11 cellular contexts compared by ENCODE assay signal in genomic region chr3:112134335-112135124, GRCh38. TPM values are rescaled to one million over a fixed set of nuclear protein-coding genes. Genes with fewer than 3 reads are reported as not detected.
DNase-seq lines count a peak whose midpoint lies in the region; ATAC-seq and TF ChIP-seq lines count a peak whose summit lies in the region.
"Had no signal": no experiment of that assay in that cellular context is flagged by ENCODE, and none has a peak within 500 bp of the region (broad histone marks: within the 10 kb centered on the region; RNA-seq: fewer than 3 reads in every experiment).

No MANE protein-coding gene starts in this region.

- H3F3A ChIP-seq in Loucy (ENCODE audit: low read depth) = no peaks in the 10 kb centered on the region

- no peaks in the 10 kb centered on the region for H3K27me3 ChIP-seq in GM06990 (replicated peaks; ENCODE audit: control insufficient read depth, insufficient read depth, low read length)
- H3K27me3 ChIP-seq in Loucy (ENCODE audit: insufficient read depth, low read length, poor library complexity, severe bottlenecking) = no peaks in the 10 kb centered on the region
- H3K27me3 ChIP-seq: hepatocyte had no signal

- peak; percentile 33 for ATAC-seq in activated T-helper 17 cell treated with anti-CD3 and anti-CD28 coated beads, Interleukin-2, amount 50 U/mL, for 72 hours (replicated peaks)
- ATAC-seq in HG02678 (IDR thresholded peaks at IDR 0.05; ENCODE audit: unreplicated experiment) = no peak
- ATAC-seq: natural killer cell treated with Interleukin-12 subunit alpha and Interleukin-12 subunit beta and Interleukin-15 and Interleukin-18, amount 100 ng/mL, for 72 hours had no signal

- H3K9ac ChIP-seq in Loucy (ENCODE audit: low read depth, low read length, poor library complexity, severe bottlenecking) = no peak overlapping the region

- no peaks in the 10 kb centered on the region for H3K79me2 ChIP-seq in Loucy (ENCODE audit: insufficient read depth, low read length)
- H3K79me2 ChIP-seq: hepatocyte had no signal

- no peaks in the 10 kb centered on the region for H3K27me3 Mint-ChIP-seq in activated T-helper 17 cell treated with anti-CD3 and anti-CD28 coated beads, Interleukin-2, amount 50 U/mL, for 72 hours
- H3K27me3 Mint-ChIP-seq in mesothelial cell of epicardium (ENCODE audit: low read depth) = no peaks in the 10 kb centered on the region

- H3K4me2 ChIP-seq in Loucy (ENCODE audit: low read depth, low read length, poor library complexity, severe bottlenecking) = peak overlapping the region; percentile 25
- H3K4me2 ChIP-seq: hepatocyte had no signal

- H3K36me3 ChIP-seq in GM06990 (ENCODE audit: control insufficient read depth, insufficient read depth, low read length) = peaks cover 2% of the 10 kb centered on the region; the same call in 1 of the 2 replicates
- H3K36me3 ChIP-seq in Loucy (ENCODE audit: insufficient read depth, low read length) = no peaks in the 10 kb centered on the region

- H3K36me3 Mint-ChIP-seq in activated T-helper 17 cell treated with anti-CD3 and anti-CD28 coated beads, Interleukin-2, amount 50 U/mL, for 72 hours (ENCODE audit: low read depth) = peaks cover 7% of the 10 kb centered on the region
- no peaks in the 10 kb centered on the region for H3K36me3 Mint-ChIP-seq in mesothelial cell of epicardium
- H3K36me3 Mint-ChIP-seq: natural killer cell treated with Interleukin-12 subunit alpha and Interleukin-12 subunit beta and Interleukin-15 and Interleukin-18, amount 100 ng/mL, for 72 hours had no signal

- no peaks in the 10 kb centered on the region for H3K9me3 ChIP-seq in Loucy (ENCODE audit: insufficient read depth, low read depth, low read length)

- peaks cover 51% of the 10 kb centered on the region for H3K4me1 Mint-ChIP-seq in activated T-helper 17 cell treated with anti-CD3 and anti-CD28 coated beads, Interleukin-2, amount 50 U/mL, for 72 hours
- H3K4me1 Mint-ChIP-seq in mesothelial cell of epicardium = peaks cover 43% of the 10 kb centered on the region

- H2AFZ ChIP-seq in Loucy (ENCODE audit: low read length) = no peak overlapping the region
- H2AFZ ChIP-seq: hepatocyte had no signal

- H3K4me3 Mint-ChIP-seq in activated T-helper 17 cell treated with anti-CD3 and anti-CD28 coated beads, Interleukin-2, amount 50 U/mL, for 72 hours = peak overlapping the region; percentile 93
- H3K4me3 Mint-ChIP-seq in mesothelial cell of epicardium = no peak overlapping the region
- H3K4me3 Mint-ChIP-seq: natural killer cell treated with Interleukin-12 subunit alpha and Interleukin-12 subunit beta and Interleukin-15 and Interleukin-18, amount 100 ng/mL, for 72 hours had no signal

- H3K4me3 ChIP-seq in GM06990 (replicated peaks; ENCODE audit: low read depth, low read length) = no peak overlapping the region
- H3K4me3 ChIP-seq in Loucy (ENCODE audit: low read length, poor library complexity, severe bottlenecking) = no peak overlapping the region
- H3K4me3 ChIP-seq: hepatocyte had no signal

- H3K4me1 ChIP-seq in Loucy (ENCODE audit: insufficient read depth, low read length, poor library complexity, severe bottlenecking) = peaks cover 47% of the 10 kb centered on the region

- no peak for TF ChIP-seq CTCF in GM06990 (IDR thresholded peaks at IDR 0.05; ENCODE audit: insufficient read depth, low read length, poor library complexity, severe bottlenecking)
- TF ChIP-seq CTCF in Loucy (conservative IDR thresholded peaks at IDR 0.05; ENCODE audit: low read length) = no peak
- TF ChIP-seq CTCF in mesothelial cell of epicardium (IDR thresholded peaks at IDR 0.05; ENCODE audit: unreplicated experiment) = no peak

- peak; percentile 66 for DNase-seq in GM06990 (ENCODE audit: extremely low read depth, insufficient read length)
- DNase-seq in mesothelial cell of epicardium (ENCODE audit: low spot score in 2 of 2, unreplicated experiment in 2 of 2) = no peak
- DNase-seq in SIG-M5 treated with dmso at 0.1 percent for 504 hours (lab: John Stamatoyannopoulos, UW; ENCODE audit: unreplicated experiment) = no peak
- no peak for DNase-seq in HCEC 1CT
- DNase-seq: caudate nucleus, substantia nigra had no signal

- no peaks in the 10 kb centered on the region for H3K9me2 ChIP-seq in Loucy (replicated peaks; ENCODE audit: low read depth, low read length)

- no peaks in the 10 kb centered on the region for H3K9me3 Mint-ChIP-seq in activated T-helper 17 cell treated with anti-CD3 and anti-CD28 coated beads, Interleukin-2, amount 50 U/mL, for 72 hours
- no peaks in the 10 kb centered on the region for H3K9me3 Mint-ChIP-seq in mesothelial cell of epicardium
- H3K9me3 Mint-ChIP-seq: natural killer cell treated with Interleukin-12 subunit alpha and Interleukin-12 subunit beta and Interleukin-15 and Interleukin-18, amount 100 ng/mL, for 72 hours had no signal

- H4K20me1 ChIP-seq in Loucy (ENCODE audit: insufficient read depth, low read length, poor library complexity, severe bottlenecking) = no peaks in the 10 kb centered on the region

- H3K27ac Mint-ChIP-seq in activated T-helper 17 cell treated with anti-CD3 and anti-CD28 coated beads, Interleukin-2, amount 50 U/mL, for 72 hours = peak overlapping the region; percentile 96
- peak overlapping the region; percentile 47 for H3K27ac Mint-ChIP-seq in mesothelial cell of epicardium

RNA-seq across cellular contexts. Expression of gene GCSAM, which starts 1.5 kb away (rescaled TPM):
- total RNA-seq in activated T-helper 17 cell treated with anti-CD3 and anti-CD28 coated beads, Interleukin-2, amount 50 U/mL, for 72 hours = 10 to 100 TPM; 13.5 to 18.6 TPM
- 0.67 to 1.2 TPM (median 0.93 TPM) in 3 replicates for total RNA-seq in mesothelial cell of epicardium
- total RNA-seq: hepatocyte had no signal

RNA-seq across cellular contexts. Expression of gene C3orf52, which starts 48.3 kb away (rescaled TPM):
- 10 to 100 TPM in 1 of 2 donors, 1 to 10 TPM in 1; 9.9 to 14.5 TPM for total RNA-seq in activated T-helper 17 cell treated with anti-CD3 and anti-CD28 coated beads, Interleukin-2, amount 50 U/mL, for 72 hours
- 4.2 to 4.7 TPM (median 4.5 TPM) in 3 replicates for total RNA-seq in mesothelial cell of epicardium
